ENCODE assay signal across 8 cellular contexts in genomic region chr1:231421971-231422797, GRCh38. TPM values are rescaled to one million over a fixed set of nuclear protein-coding genes. Genes with fewer than 3 reads are reported as not detected.
DNase-seq lines count a peak whose midpoint lies in the region; ATAC-seq and TF ChIP-seq lines count a peak whose summit lies in the region.

Gene EGLN1 (minus strand): TSS chr1:231422287. CDS start chr1:231421888, 399 bp downstream.

- POLR2A ChIA-PET in activated B cell treated with CpG ODN at 0.5 μM for 24 hours (lab: Charles Lee), result interaction anchor here (0.5 to 2.5 kb wide), 5 partner anchors 13 to 181 kb away, joined by 3 to 23 read pairs (median 5); partner anchors contain the start of genes EXOC8, SPRTN and TSNAX

- TF ChIP-seq CTCF in activated B cell treated with CpG ODN at 0.5 μM for 24 hours (IDR thresholded peaks at IDR 0.05) (no peak), cardiac fibroblast (IDR thresholded peaks at IDR 0.05; ENCODE audit: low read depth, low read length) (no peak)

- peaks cover 43% of the 10 kb centered on the region for H3K4me1 Mint-ChIP-seq in activated B cell treated with CpG ODN at 0.5 μM for 24 hours

- ATAC-seq in GM18873 (IDR thresholded peaks at IDR 0.05; ENCODE audit: low FRiP score, unreplicated experiment) (peak; percentile 69), HG03135 (IDR thresholded peaks at IDR 0.05; ENCODE audit: unreplicated experiment) (peak; percentile 82), activated B cell treated with CpG ODN at 0.5 μM for 24 hours (ENCODE audit: low read depth) (peak; percentile 84)

- H3K27ac Mint-ChIP-seq in activated B cell treated with CpG ODN at 0.5 μM for 24 hours, result peak within 1 kb of the TSS; percentile 91

- peak within 1 kb of the TSS; percentile 97 for H3K4me3 Mint-ChIP-seq in activated B cell treated with CpG ODN at 0.5 μM for 24 hours

- intact Hi-C loops in activated B cell treated with CpG ODN at 0.5 μM for 24 hours (cut with micrococcal nuclease), result loop anchor here (1.0 to 5.0 kb wide), 9 partner anchors 8 to 780 kb away; partner anchors contain the start of genes ARV1, COG2, DISC1 and GNPAT

- DNase-seq in AG08395 (ENCODE audit: low spot score) (peak; percentile 84), NCI-H2196 (lab: John Stamatoyannopoulos, UW; ENCODE audit: unreplicated experiment) (peak; percentile 87), activated B cell treated with CpG ODN at 0.5 μM for 24 hours (peak; percentile 82), cardiac fibroblast (ENCODE audit: low read depth in 2 of 2) (peak; percentile 85 to 91), iris pigment epithelial cell (ENCODE audit: low read depth) (peak; percentile 88)
- DNase-seq in stimulated activated CD4-positive, alpha-beta T cell treated with anti-CD3 and anti-CD28 coated beads, Interleukin-12 subunit alpha, Interleukin-12 subunit beta, amount 100 ng/mL, for 24 hours (ENCODE audit: low read depth in 2 of 2), result peak; percentile 68 to 79

- peak within 1 kb of the TSS; percentile 80 to 87 for H3K4me3 ChIP-seq in cardiac fibroblast (replicated peaks in 1 of 2; ENCODE audit: low read depth in 2 of 2, low read length in 2 of 2)

- no peaks in the 10 kb centered on the region for H3K9me3 Mint-ChIP-seq in activated B cell treated with CpG ODN at 0.5 μM for 24 hours

- H3K36me3 Mint-ChIP-seq in activated B cell treated with CpG ODN at 0.5 μM for 24 hours (ENCODE audit: low read depth), result peaks cover 8% of the 10 kb centered on the region

- no peaks in the 10 kb centered on the region for H3K27me3 Mint-ChIP-seq in activated B cell treated with CpG ODN at 0.5 μM for 24 hours

- CTCF ChIA-PET in activated B cell treated with CpG ODN at 0.5 μM for 24 hours (lab: Charles Lee), result no interaction called here

RNA-seq across cellular contexts. Expression of gene EGLN1, which starts in this region (rescaled TPM):
- 10.7 and 15.6 TPM in 2 replicates for total RNA-seq in activated B cell treated with CpG ODN at 0.5 μM for 24 hours

Comparison
In these comparisons a context has a peak if more than half of its experiments do, and no peak if none do; other contexts are left out.
1. Peak in every context shown above with its lines: DNase-seq, ATAC-seq and H3K4me3 ChIP-seq.